ENCODE assay signal across 1 cellular context in genomic region chr12:124938066-124938465, GRCh38.
TF ChIP-seq lines count a peak whose summit lies in the region.

No MANE protein-coding gene starts in this region.

TF ChIP-seq in IMR-90, 13 proteins besides CTCF, POLR2A, EP300 and RAD21:
- no peak for TF ChIP-seq MXI1 (IDR thresholded peaks at IDR 0.05; ENCODE audit: borderline replicate concordance, low read depth, low read length)
- TF ChIP-seq RFX5 (IDR thresholded peaks at IDR 0.05; ENCODE audit: low read depth, low read length): no peak
- no peak for TF ChIP-seq USF2 (IDR thresholded peaks at IDR 0.05; ENCODE audit: low read depth, low read length)
- TF ChIP-seq BHLHE40 (IDR thresholded peaks at IDR 0.05; ENCODE audit: low read depth, low read length): no peak
- no peak for TF ChIP-seq NFE2L2 (IDR thresholded peaks at IDR 0.05; ENCODE audit: low read depth, low read length)
- no peak for TF ChIP-seq SMC3 (IDR thresholded peaks at IDR 0.05; ENCODE audit: low read depth, low read length)
TF ChIP-seq in IMR-90: peak in this region for 0.
